In genomic region chr20:35708502-35708901, GRCh38 we compare ENCODE assay signal across 20 cellular contexts. TPM values are rescaled to one million over a fixed set of nuclear protein-coding genes. Genes with fewer than 3 reads are reported as not detected.
DNase-seq lines count a peak whose midpoint lies in the region; ATAC-seq and TF ChIP-seq lines count a peak whose summit lies in the region.
"Had no signal": no experiment of that assay in that cellular context is flagged by ENCODE, and none has a peak within 500 bp of the region (broad histone marks: within the 10 kb centered on the region; RNA-seq: fewer than 3 reads in every experiment).

No MANE protein-coding gene starts in this region.

- peak overlapping the region; percentile 42 for H3K27ac ChIP-seq in HUES48 (ENCODE audit: low read depth, low read length)

- H3K27me3 Mint-ChIP-seq in natural killer cell (ENCODE audit: low read depth in 2 of 2) = no peaks in the 10 kb centered on the region
- H3K27me3 Mint-ChIP-seq in natural killer cell treated with Interleukin-12 subunit alpha and Interleukin-12 subunit beta and Interleukin-15 and Interleukin-18, amount 100 ng/mL, for 72 hours = no peaks in the 10 kb centered on the region

- no peak overlapping the region for H3K4me3 Mint-ChIP-seq in natural killer cell
- no peak overlapping the region for H3K4me3 Mint-ChIP-seq in natural killer cell treated with Interleukin-12 subunit alpha and Interleukin-12 subunit beta and Interleukin-15 and Interleukin-18, amount 100 ng/mL, for 72 hours
- H3K4me3 Mint-ChIP-seq: CD14-positive monocyte, GM23338 had no signal

- H3K27me3 ChIP-seq in HUES48 (ENCODE audit: control insufficient read depth, insufficient read depth, low read length) (no peaks in the 10 kb centered on the region), adipocyte (replicated peaks; ENCODE audit: control insufficient read depth, insufficient read depth, low read length) (no peaks in the 10 kb centered on the region)
- H3K27me3 ChIP-seq: MG63 had no signal

- H3K36me3 ChIP-seq in HUES48 (ENCODE audit: control insufficient read depth, insufficient read depth, low read length) (peaks cover 100% of the 10 kb centered on the region), adipocyte (ENCODE audit: control insufficient read depth, insufficient read depth, low read length, severe bottlenecking) (peaks cover 99% of the 10 kb centered on the region)

- H3K4me3 ChIP-seq in HUES48 (ENCODE audit: low read depth, low read length) (no peak overlapping the region), adipocyte (ENCODE audit: low read length) (no peak overlapping the region)
- H3K4me3 ChIP-seq: GM23338, MG63 had no signal

- H3K9me3 ChIP-seq in HUES48 (ENCODE audit: control insufficient read depth, insufficient read depth, low read length) (no peaks in the 10 kb centered on the region), adipocyte (ENCODE audit: control insufficient read depth, low read length) (no peaks in the 10 kb centered on the region)
- H3K9me3 ChIP-seq: MG63 had no signal

- peak overlapping the region; percentile 70 to 84 for H3K27ac Mint-ChIP-seq in natural killer cell
- H3K27ac Mint-ChIP-seq in natural killer cell treated with Interleukin-12 subunit alpha and Interleukin-12 subunit beta and Interleukin-15 and Interleukin-18, amount 100 ng/mL, for 72 hours = peak overlapping the region in 1 of 2 donors; percentile 48
- H3K27ac Mint-ChIP-seq: GM23338 had no signal

- TF ChIP-seq CTCF in natural killer cell (IDR thresholded peaks at IDR 0.05) = no peak

- peaks cover 35% of the 10 kb centered on the region for H3K36me3 Mint-ChIP-seq in natural killer cell
- peaks cover 39% of the 10 kb centered on the region for H3K36me3 Mint-ChIP-seq in natural killer cell treated with Interleukin-12 subunit alpha and Interleukin-12 subunit beta and Interleukin-15 and Interleukin-18, amount 100 ng/mL, for 72 hours

- DNase-seq in natural killer cell (no peak), adipocyte (ENCODE audit: low read depth) (no peak), DMS79 treated with DMSO at 0.1 percent for 48 hours (lab: John Stamatoyannopoulos, UW) (no peak), amniotic stem cell (lab: John Stamatoyannopoulos, UW) (no peak), NCI-H510A (lab: John Stamatoyannopoulos, UW) (no peak)
- no peak for DNase-seq in natural killer cell treated with Interleukin-12 subunit alpha and Interleukin-12 subunit beta and Interleukin-15 and Interleukin-18, amount 100 ng/mL, for 72 hours (ENCODE audit: low spot score)
- DNase-seq: ACHN, AML-193, DMS53, Karpas-422, MG63, NCI-H1092, NCI-H146, NCI-H2081 treated with DMSO at 0.1 percent for 48 hours, NCI-H2227 treated with DMSO at 0.1 percent for 48 hours, NCI-H524 treated with DMSO at 0.1 percent for 48 hours, SHP77 treated with DMSO at 0.1 percent for 48 hours had no signal

- peaks cover 38 to 46% of the 10 kb centered on the region in 2 donors for H3K4me1 Mint-ChIP-seq in natural killer cell
- peaks cover 18 to 33% of the 10 kb centered on the region in 2 donors for H3K4me1 Mint-ChIP-seq in natural killer cell treated with Interleukin-12 subunit alpha and Interleukin-12 subunit beta and Interleukin-15 and Interleukin-18, amount 100 ng/mL, for 72 hours (ENCODE audit: low read depth in 2 of 2)
- H3K4me1 Mint-ChIP-seq: CD14-positive monocyte, GM23338 had no signal

- H3K9ac ChIP-seq in HUES48 (ENCODE audit: low read depth, low read length) = no peak overlapping the region
- peak overlapping the region; percentile 23 for H3K9ac ChIP-seq in adipocyte (ENCODE audit: low read length)

- H3K4me1 ChIP-seq in HUES48 (ENCODE audit: control insufficient read depth, insufficient read depth, low read length) = no peaks in the 10 kb centered on the region
- peaks cover 39% of the 10 kb centered on the region for H3K4me1 ChIP-seq in adipocyte (ENCODE audit: control insufficient read depth, insufficient read depth, low read length)

- ATAC-seq in natural killer cell = no peak
- ATAC-seq in natural killer cell treated with Interleukin-12 subunit alpha and Interleukin-12 subunit beta and Interleukin-15 and Interleukin-18, amount 100 ng/mL, for 72 hours = no peak
- ATAC-seq: GM23338 had no signal

- no peaks in the 10 kb centered on the region for H3K9me3 Mint-ChIP-seq in natural killer cell
- H3K9me3 Mint-ChIP-seq in natural killer cell treated with Interleukin-12 subunit alpha and Interleukin-12 subunit beta and Interleukin-15 and Interleukin-18, amount 100 ng/mL, for 72 hours = no peaks in the 10 kb centered on the region
- H3K9me3 Mint-ChIP-seq: CD14-positive monocyte, GM23338 had no signal

- intact Hi-C loops in natural killer cell (cut with micrococcal nuclease) = loop anchor here (5.0 to 10.0 kb wide), 3 partner anchors 34 to 244 kb away; partner anchors contain the start of gene RBM39

RNA-seq across cellular contexts. Expression of gene ROMO1, which starts 9.3 kb away (rescaled TPM):
- 10 to 100 TPM; 38.3 to 49.7 (median 40.5) TPM for total RNA-seq in natural killer cell
- total RNA-seq in natural killer cell treated with Interleukin-12 subunit alpha and Interleukin-12 subunit beta and Interleukin-15 and Interleukin-18, amount 100 ng/mL, for 72 hours = 100 to 1,000 TPM in 1 of 2 donors, 10 to 100 TPM in 1; 71.0 to 101 TPM

RNA-seq across cellular contexts. Expression of gene NFS1, which starts 9.3 kb away (rescaled TPM):
- total RNA-seq in natural killer cell = 10 to 100 TPM; 11.3 to 20.8 (median 16.0) TPM
- total RNA-seq in natural killer cell treated with Interleukin-12 subunit alpha and Interleukin-12 subunit beta and Interleukin-15 and Interleukin-18, amount 100 ng/mL, for 72 hours = 10 to 100 TPM; 27.0 to 37.4 TPM

RNA-seq across cellular contexts. Expression of gene RBM39, which starts 33.6 kb away (rescaled TPM):
- total RNA-seq in natural killer cell = 1,000 to 10,000 TPM; 1,431 to 1,555 (median 1,445) TPM
- 100 to 1,000 TPM; 404 to 438 TPM for total RNA-seq in natural killer cell treated with Interleukin-12 subunit alpha and Interleukin-12 subunit beta and Interleukin-15 and Interleukin-18, amount 100 ng/mL, for 72 hours

RNA-seq across cellular contexts. Expression of gene CPNE1, which starts 43.8 kb away (rescaled TPM):
- total RNA-seq in natural killer cell = 100 to 1,000 TPM; 298 to 342 (median 334) TPM
- total RNA-seq in natural killer cell treated with Interleukin-12 subunit alpha and Interleukin-12 subunit beta and Interleukin-15 and Interleukin-18, amount 100 ng/mL, for 72 hours = 100 to 1,000 TPM; 266 to 324 TPM

RNA-seq across cellular contexts. Expression of gene RBM12, which starts 43.8 kb away (rescaled TPM):
- 100 to 1,000 TPM in 1 of 3 donors, 10 to 100 TPM in 2; 80.9 to 112 (median 89.4) TPM for total RNA-seq in natural killer cell
- 100 to 1,000 TPM; 125 to 143 TPM for total RNA-seq in natural killer cell treated with Interleukin-12 subunit alpha and Interleukin-12 subunit beta and Interleukin-15 and Interleukin-18, amount 100 ng/mL, for 72 hours
